Comparison of ENCODE assay signal across 16 cellular contexts in the genomic region with DNA sequence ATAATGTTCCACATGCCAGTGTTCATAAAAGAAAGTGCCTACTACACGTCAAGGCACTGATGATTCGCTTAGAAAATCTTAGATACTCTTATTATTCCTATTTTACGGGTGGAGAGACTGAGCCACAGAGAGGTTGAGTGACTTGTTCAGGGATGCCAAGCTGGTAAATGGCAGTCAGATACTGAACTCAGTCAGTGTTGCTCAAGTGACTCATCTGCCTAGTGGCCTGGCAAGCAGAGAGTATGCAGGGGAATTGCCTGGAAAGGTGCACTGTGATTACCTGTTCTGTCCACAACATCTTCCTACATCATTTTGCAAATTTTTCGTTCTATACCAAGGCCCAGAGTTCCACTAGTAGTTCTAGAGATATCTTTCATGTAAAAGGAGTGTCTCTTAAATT.
DNase-seq lines count a peak whose midpoint lies in the region; ATAC-seq lines count a peak whose summit lies in the region.
"Had no signal": no experiment of that assay in that cellular context is flagged by ENCODE, and none has a peak within 500 bp of the region (broad histone marks: within the 10 kb centered on the region; RNA-seq: fewer than 3 reads in every experiment).

No MANE protein-coding gene starts in this region.

- peaks cover 5% of the 10 kb centered on the region for H3K27me3 Mint-ChIP-seq in activated naive CD8-positive, alpha-beta T cell treated with anti-CD3 and anti-CD28 coated beads, Interleukin-2, amount 50 U/mL, for 24 hours
- no peaks in the 10 kb centered on the region for H3K27me3 Mint-ChIP-seq in activated naive CD8-positive, alpha-beta T cell treated with anti-CD3 and anti-CD28 coated beads for 36 hours

- peaks cover 64% of the 10 kb centered on the region for H3K4me1 Mint-ChIP-seq in activated naive CD8-positive, alpha-beta T cell treated with anti-CD3 and anti-CD28 coated beads, Interleukin-2, amount 50 U/mL, for 24 hours
- H3K4me1 Mint-ChIP-seq in activated naive CD8-positive, alpha-beta T cell treated with anti-CD3 and anti-CD28 coated beads for 36 hours = peaks cover 71% of the 10 kb centered on the region
- H3K4me1 Mint-ChIP-seq in stimulated activated effector memory CD8-positive, alpha-beta T cell treated with anti-CD3 and anti-CD28 coated beads, Interleukin-12 subunit alpha, Interleukin-12 subunit beta, amount 100 ng/mL, for 72 hours = peaks cover 51% of the 10 kb centered on the region

- H3K4me3 Mint-ChIP-seq in activated naive CD8-positive, alpha-beta T cell treated with anti-CD3 and anti-CD28 coated beads, Interleukin-2, amount 50 U/mL, for 24 hours = no peak overlapping the region
- no peak overlapping the region for H3K4me3 Mint-ChIP-seq in activated naive CD8-positive, alpha-beta T cell treated with anti-CD3 and anti-CD28 coated beads for 36 hours
- no peak overlapping the region for H3K4me3 Mint-ChIP-seq in stimulated activated effector memory CD8-positive, alpha-beta T cell treated with anti-CD3 and anti-CD28 coated beads, Interleukin-12 subunit alpha, Interleukin-12 subunit beta, amount 100 ng/mL, for 72 hours

- ATAC-seq in activated naive CD8-positive, alpha-beta T cell treated with anti-CD3 and anti-CD28 coated beads, Interleukin-2, amount 50 U/mL, for 24 hours = peak; percentile 90
- ATAC-seq in HG02884 (IDR thresholded peaks at IDR 0.05; ENCODE audit: unreplicated experiment) = peak; percentile 31
- peak; percentile 92 for ATAC-seq in stimulated activated effector memory CD8-positive, alpha-beta T cell treated with anti-CD3 and anti-CD28 coated beads, Interleukin-12 subunit alpha, Interleukin-12 subunit beta, amount 100 ng/mL, for 72 hours
- ATAC-seq: body of pancreas had no signal

- no peak overlapping the region for H3K27ac Mint-ChIP-seq in activated naive CD8-positive, alpha-beta T cell treated with anti-CD3 and anti-CD28 coated beads, Interleukin-2, amount 50 U/mL, for 24 hours
- H3K27ac Mint-ChIP-seq in activated naive CD8-positive, alpha-beta T cell treated with anti-CD3 and anti-CD28 coated beads for 36 hours = no peak overlapping the region
- no peak overlapping the region for H3K27ac Mint-ChIP-seq in stimulated activated effector memory CD8-positive, alpha-beta T cell treated with anti-CD3 and anti-CD28 coated beads, Interleukin-12 subunit alpha, Interleukin-12 subunit beta, amount 100 ng/mL, for 72 hours

- no peaks in the 10 kb centered on the region for H3K36me3 Mint-ChIP-seq in activated naive CD8-positive, alpha-beta T cell treated with anti-CD3 and anti-CD28 coated beads, Interleukin-2, amount 50 U/mL, for 24 hours (ENCODE audit: low read depth)
- no peaks in the 10 kb centered on the region for H3K36me3 Mint-ChIP-seq in activated naive CD8-positive, alpha-beta T cell treated with anti-CD3 and anti-CD28 coated beads for 36 hours
- no peaks in the 10 kb centered on the region for H3K36me3 Mint-ChIP-seq in stimulated activated effector memory CD8-positive, alpha-beta T cell treated with anti-CD3 and anti-CD28 coated beads, Interleukin-12 subunit alpha, Interleukin-12 subunit beta, amount 100 ng/mL, for 72 hours

- H3K9me3 Mint-ChIP-seq in activated naive CD8-positive, alpha-beta T cell treated with anti-CD3 and anti-CD28 coated beads, Interleukin-2, amount 50 U/mL, for 24 hours = no peaks in the 10 kb centered on the region
- no peaks in the 10 kb centered on the region for H3K9me3 Mint-ChIP-seq in activated naive CD8-positive, alpha-beta T cell treated with anti-CD3 and anti-CD28 coated beads for 36 hours
- no peaks in the 10 kb centered on the region for H3K9me3 Mint-ChIP-seq in stimulated activated effector memory CD8-positive, alpha-beta T cell treated with anti-CD3 and anti-CD28 coated beads, Interleukin-12 subunit alpha, Interleukin-12 subunit beta, amount 100 ng/mL, for 72 hours

- DNase-seq in activated naive CD8-positive, alpha-beta T cell treated with anti-CD3 and anti-CD28 coated beads, Interleukin-2, amount 50 U/mL, for 24 hours = no peak
- no peak for DNase-seq in activated naive CD8-positive, alpha-beta T cell treated with anti-CD3 and anti-CD28 coated beads for 36 hours
- DNase-seq in astrocyte of the hippocampus (ENCODE audit: low read depth, low spot score) = peak; percentile 17
- DNase-seq in stimulated activated effector memory CD8-positive, alpha-beta T cell treated with anti-CD3 and anti-CD28 coated beads, Interleukin-12 subunit alpha, Interleukin-12 subunit beta, amount 100 ng/mL, for 72 hours (ENCODE audit: low spot score in 2 of 2) = no peak
- DNase-seq in ecto neural progenitor cell (ENCODE audit: low spot score) = no peak
- DNase-seq in SIG-M5 (lab: John Stamatoyannopoulos, UW) = no peak
- no peak for DNase-seq in activated effector memory CD4-positive, alpha-beta T cell treated with Interleukin-2 at 50 U/mL for 16 hours
- DNase-seq: activated CD4-positive, alpha-beta T cell treated with anti-CD3 and anti-CD28 coated beads, Interleukin-2, amount 50 U/mL, for 4 hours; body of pancreas; COR-L47; IMR-90; NCI-H1105 treated with DMSO at 0.1 percent for 48 hours; ovary; SJCRH30; uterus had no signal

Comparison
In these comparisons a context has a peak if more than half of its experiments do, and no peak if none do; other contexts are left out.
1. ATAC-seq: peak in every context shown above with its lines; median percentile 92 in stimulated activated effector memory CD8-positive, alpha-beta T cell treated with anti-CD3 and anti-CD28 coated beads, Interleukin-12 subunit alpha, Interleukin-12 subunit beta, amount 100 ng/mL, for 72 hours; 90 in activated naive CD8-positive, alpha-beta T cell treated with anti-CD3 and anti-CD28 coated beads, Interleukin-2, amount 50 U/mL, for 24 hours; 31 in HG02884.